28 cellular contexts compared by ENCODE assay signal in the genomic region with DNA sequence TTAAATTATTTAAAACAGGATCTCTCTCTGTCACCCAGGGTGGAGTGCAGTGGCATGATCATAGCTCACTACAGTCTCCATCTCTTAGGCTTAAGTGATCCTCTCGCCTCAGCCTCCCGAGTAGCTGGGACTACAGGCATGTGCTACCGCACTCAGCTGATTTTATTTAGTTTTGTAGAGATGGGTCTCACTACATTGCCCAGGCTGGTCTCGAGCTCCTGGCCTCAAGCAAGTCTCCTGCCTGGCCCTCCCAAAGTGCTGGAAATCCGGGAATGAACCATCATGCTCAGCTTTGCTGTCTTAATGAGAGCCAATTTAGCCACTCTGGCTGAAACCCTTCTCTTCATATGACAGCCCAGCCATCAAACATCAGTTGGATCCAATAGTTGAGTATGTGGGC.
"Had no signal": no experiment of that assay in that cellular context is flagged by ENCODE, and none has a peak within 500 bp of the region (broad histone marks: within the 10 kb centered on the region; RNA-seq: fewer than 3 reads in every experiment).

No MANE protein-coding gene starts in this region.

- H3K9me3 ChIP-seq: ovary, psoas muscle, right lobe of liver, sigmoid colon, stomach, thoracic aorta, thyroid gland, tibial nerve, upper lobe of right lung, uterus had no signal

- ATAC-seq: naive thymus-derived CD8-positive, alpha-beta T cell; natural killer cell treated with Interleukin-12 subunit alpha and Interleukin-12 subunit beta and Interleukin-15 and Interleukin-18, amount 100 ng/mL, for 72 hours; psoas muscle; right cardiac atrium; right lobe of liver; stimulated activated effector memory CD8-positive, alpha-beta T cell treated with anti-CD3 and anti-CD28 coated beads, Interleukin-12 subunit alpha, Interleukin-12 subunit beta, amount 100 ng/mL, for 72 hours; stimulated activated naive B cell treated with anti-CD40 and anti-IgM and Interleukin-4, amounts not matched to agents 10 μg/mL and 1 μg/mL and 100 μg/mL, for 72 hours; upper lobe of right lung had no signal

- H3K36me3 Mint-ChIP-seq: naive thymus-derived CD8-positive, alpha-beta T cell; natural killer cell treated with Interleukin-12 subunit alpha and Interleukin-12 subunit beta and Interleukin-15 and Interleukin-18, amount 100 ng/mL, for 72 hours; neural progenitor cell; stimulated activated effector memory CD8-positive, alpha-beta T cell treated with anti-CD3 and anti-CD28 coated beads, Interleukin-12 subunit alpha, Interleukin-12 subunit beta, amount 100 ng/mL, for 72 hours; stimulated activated naive B cell treated with anti-CD40 and anti-IgM and Interleukin-4, amounts not matched to agents 10 μg/mL and 1 μg/mL and 100 μg/mL, for 72 hours; type B pancreatic cell had no signal

- DNase-seq: naive thymus-derived CD8-positive, alpha-beta T cell; occipital lobe; ovary; posterior cingulate gyrus; psoas muscle; right cardiac atrium; right lobe of liver; sigmoid colon; small intestine; stimulated activated CD4-positive, alpha-beta T cell treated with anti-CD3 and anti-CD28 coated beads, Interleukin-15, amount 100 ng/mL, for 24 hours; stimulated activated CD4-positive, alpha-beta T cell treated with anti-CD3 and anti-CD28 coated beads, Interleukin-2, amount 100 ng/mL, for 24 hours; stimulated activated CD4-positive, alpha-beta T cell treated with anti-CD3 and anti-CD28 coated beads, Interleukin-2, amount 100 ng/mL, for 48 hours; stimulated activated CD4-positive, alpha-beta T cell treated with anti-CD3 and anti-CD28 coated beads, Interleukin-4, amount 100 ng/mL, for 24 hours; stimulated activated naive B cell treated with anti-CD40 and anti-IgM and Interleukin-4, amounts not matched to agents 10 μg/mL and 1 μg/mL and 100 μg/mL, for 72 hours; stimulated activated naive CD4-positive, alpha-beta T cell treated with Interleukin-2 at 50 U/mL for 16 hours; stomach; thyroid gland; upper lobe of right lung; uterus had no signal

- H3K4me1 ChIP-seq: parathyroid adenoma, psoas muscle, stomach, thyroid gland, tibial nerve, upper lobe of right lung, uterus had no signal

- H3K4me1 Mint-ChIP-seq: naive thymus-derived CD8-positive, alpha-beta T cell; stimulated activated effector memory CD8-positive, alpha-beta T cell treated with anti-CD3 and anti-CD28 coated beads, Interleukin-12 subunit alpha, Interleukin-12 subunit beta, amount 100 ng/mL, for 72 hours; stimulated activated naive B cell treated with anti-CD40 and anti-IgM and Interleukin-4, amounts not matched to agents 10 μg/mL and 1 μg/mL and 100 μg/mL, for 72 hours had no signal

- H3K27ac ChIP-seq: neural progenitor cell, ovary, parathyroid adenoma, psoas muscle, right lobe of liver, sigmoid colon, stomach, thoracic aorta, thyroid gland, tibial nerve, upper lobe of right lung, uterus had no signal

- H3K27ac Mint-ChIP-seq: natural killer cell treated with Interleukin-12 subunit alpha and Interleukin-12 subunit beta and Interleukin-15 and Interleukin-18, amount 100 ng/mL, for 72 hours; neural progenitor cell; progenitor cell of endocrine pancreas; stimulated activated effector memory CD8-positive, alpha-beta T cell treated with anti-CD3 and anti-CD28 coated beads, Interleukin-12 subunit alpha, Interleukin-12 subunit beta, amount 100 ng/mL, for 72 hours; stimulated activated naive B cell treated with anti-CD40 and anti-IgM and Interleukin-4, amounts not matched to agents 10 μg/mL and 1 μg/mL and 100 μg/mL, for 72 hours; stimulated activated naive CD8-positive, alpha-beta T cell treated with anti-CD3 and anti-CD28 coated beads, Interleukin-15, Interleukin-2, amounts not matched to agents 100 ng/mL and 50 ng/mL, for 24 hours had no signal

- H3K9me3 Mint-ChIP-seq: naive thymus-derived CD8-positive, alpha-beta T cell; natural killer cell treated with Interleukin-12 subunit alpha and Interleukin-12 subunit beta and Interleukin-15 and Interleukin-18, amount 100 ng/mL, for 72 hours; stimulated activated effector memory CD8-positive, alpha-beta T cell treated with anti-CD3 and anti-CD28 coated beads, Interleukin-12 subunit alpha, Interleukin-12 subunit beta, amount 100 ng/mL, for 72 hours; stimulated activated naive CD8-positive, alpha-beta T cell treated with anti-CD3 and anti-CD28 coated beads, Interleukin-15, Interleukin-2, amounts not matched to agents 100 ng/mL and 50 ng/mL, for 24 hours had no signal

- H3K4me3 ChIP-seq: neural progenitor cell, ovary, psoas muscle, right lobe of liver, sigmoid colon, stomach, thoracic aorta, thyroid gland, tibial nerve, upper lobe of right lung, uterus had no signal

- H3K36me3 ChIP-seq: neural progenitor cell, ovary, right lobe of liver, sigmoid colon, stomach, thoracic aorta, thyroid gland, tibial nerve, upper lobe of right lung, uterus had no signal

- H3K4me3 Mint-ChIP-seq: naive thymus-derived CD8-positive, alpha-beta T cell; natural killer cell treated with Interleukin-12 subunit alpha and Interleukin-12 subunit beta and Interleukin-15 and Interleukin-18, amount 100 ng/mL, for 72 hours; neural progenitor cell; stimulated activated effector memory CD8-positive, alpha-beta T cell treated with anti-CD3 and anti-CD28 coated beads, Interleukin-12 subunit alpha, Interleukin-12 subunit beta, amount 100 ng/mL, for 72 hours; stimulated activated naive B cell treated with anti-CD40 and anti-IgM and Interleukin-4, amounts not matched to agents 10 μg/mL and 1 μg/mL and 100 μg/mL, for 72 hours; stimulated activated naive CD8-positive, alpha-beta T cell treated with anti-CD3 and anti-CD28 coated beads, Interleukin-15, Interleukin-2, amounts not matched to agents 100 ng/mL and 50 ng/mL, for 24 hours; type B pancreatic cell had no signal

- H3K27me3 Mint-ChIP-seq: stimulated activated naive B cell treated with anti-CD40 and anti-IgM and Interleukin-4, amounts not matched to agents 10 μg/mL and 1 μg/mL and 100 μg/mL, for 72 hours had no signal
